In genomic region chr7:102568620-102569019, GRCh38 we compare ENCODE assay signal across 12 cellular contexts. TPM values are rescaled to one million over a fixed set of nuclear protein-coding genes. Genes with fewer than 3 reads are reported as not detected.
"Had no signal": no experiment of that assay in that cellular context is flagged by ENCODE, and none has a peak within 500 bp of the region (broad histone marks: within the 10 kb centered on the region; RNA-seq: fewer than 3 reads in every experiment).

No MANE protein-coding gene starts in this region.

RNA-seq across cellular contexts. Expression of gene SPDYE2, which starts 17.6 kb away (rescaled TPM):
- total RNA-seq: left colon, left ventricle myocardium inferior, mesenteric fat pad, mucosa of gallbladder, neural crest cell, osteoblast, psoas muscle, skeletal muscle tissue, smooth muscle cell, stomach, transverse colon had no signal
- polyA plus RNA-seq: keratinocyte, stomach had no signal

RNA-seq across cellular contexts. Expression of gene UPK3BL2, which starts 25.1 kb away (rescaled TPM):
- total RNA-seq: smooth muscle cell had no signal
